Comparison of ENCODE assay signal across 29 cellular contexts in genomic region chr17:70107441-70107840, GRCh38. TPM values are rescaled to one million over a fixed set of nuclear protein-coding genes. Genes with fewer than 3 reads are reported as not detected.
"Had no signal": no experiment of that assay in that cellular context is flagged by ENCODE, and none has a peak within 500 bp of the region (broad histone marks: within the 10 kb centered on the region; RNA-seq: fewer than 3 reads in every experiment).

No MANE protein-coding gene starts in this region.

- H3K27me3 ChIP-seq: ascending aorta, cardiac muscle cell, heart left ventricle, left lung, neural progenitor cell, right atrium auricular region, upper lobe of left lung, vagina had no signal

- H2AFZ ChIP-seq: neural progenitor cell had no signal

- FAIRE-seq: TTC549 had no signal

- H3K9me3 ChIP-seq: ascending aorta, heart left ventricle, left lung, lower lobe of right lung, right atrium auricular region, upper lobe of left lung, vagina had no signal

- H3K4me3 ChIP-seq: ascending aorta, cardiac muscle cell, coronary artery, heart left ventricle, left lung, lower lobe of right lung, neural progenitor cell, right atrium auricular region, upper lobe of left lung, vagina had no signal

- H3K4me2 ChIP-seq: neural progenitor cell had no signal

- H3K4me1 ChIP-seq: left lung, lower lobe of right lung, neural progenitor cell, upper lobe of left lung had no signal

- H3K9ac ChIP-seq: neural progenitor cell had no signal

- ATAC-seq: heart left ventricle, left lung, lower lobe of right lung, natural killer cell had no signal

- DNase-seq: activated CD4-positive, alpha-beta T cell treated with anti-CD3 and anti-CD28 coated beads for 48 hours; activated CD4-positive, alpha-beta T cell treated with anti-CD3 and anti-CD28 coated beads, Interleukin-2, amount 50 U/mL, for 48 hours; activated CD8-positive, alpha-beta memory T cell treated with anti-CD3 and anti-CD28 coated beads for 24 hours; activated effector memory CD4-positive, alpha-beta T cell treated with anti-CD3 and anti-CD28 coated beads, Interleukin-2, amount 50 U/mL, for 16 hours; activated naive CD4-positive, alpha-beta T cell treated with anti-CD3 and anti-CD28 coated beads for 36 hours; activated naive CD8-positive, alpha-beta T cell treated with anti-CD3 and anti-CD28 coated beads for 36 hours; cerebellar nuclear complex; dorsolateral prefrontal cortex; effector memory CD4-positive, alpha-beta T cell; erythroblast; heart left ventricle; hypothalamus; left lung; lower lobe of right lung; mesenchymal stem cell; natural killer cell; occipital lobe; stimulated activated CD4-positive, alpha-beta T cell treated with anti-CD3 and anti-CD28 coated beads, Interleukin-2, amount 100 ng/mL, for 48 hours; T-helper 9 cell; upper lobe of left lung had no signal

- H3K27ac ChIP-seq: ascending aorta, cardiac muscle cell, coronary artery, dorsolateral prefrontal cortex, heart left ventricle, left lung, lower lobe of right lung, neural progenitor cell, right atrium auricular region, upper lobe of left lung, vagina, VCaP had no signal

- H3K36me3 ChIP-seq: ascending aorta, cardiac muscle cell, heart left ventricle, left lung, lower lobe of right lung, neural progenitor cell, right atrium auricular region, upper lobe of left lung, vagina had no signal

RNA-seq across cellular contexts. Expression of gene KCNJ16, which starts 32.4 kb away (rescaled TPM):
- total RNA-seq: activated naive CD4-positive, alpha-beta T cell treated with anti-CD3 and anti-CD28 coated beads for 36 hours; activated naive CD8-positive, alpha-beta T cell treated with anti-CD3 and anti-CD28 coated beads for 36 hours; ascending aorta; cardiac muscle cell; natural killer cell; T-helper 1 cell treated with Interleukin-12 subunit alpha and Interleukin-12 subunit beta and Interleukin-4 antibody, amounts not matched to agents 30 ng/mL and 1 ng/mL, for 36 hours; vagina had no signal
- polyA plus RNA-seq: cardiac muscle cell had no signal
